ENCODE assay signal across 9 cellular contexts in the genomic region with DNA sequence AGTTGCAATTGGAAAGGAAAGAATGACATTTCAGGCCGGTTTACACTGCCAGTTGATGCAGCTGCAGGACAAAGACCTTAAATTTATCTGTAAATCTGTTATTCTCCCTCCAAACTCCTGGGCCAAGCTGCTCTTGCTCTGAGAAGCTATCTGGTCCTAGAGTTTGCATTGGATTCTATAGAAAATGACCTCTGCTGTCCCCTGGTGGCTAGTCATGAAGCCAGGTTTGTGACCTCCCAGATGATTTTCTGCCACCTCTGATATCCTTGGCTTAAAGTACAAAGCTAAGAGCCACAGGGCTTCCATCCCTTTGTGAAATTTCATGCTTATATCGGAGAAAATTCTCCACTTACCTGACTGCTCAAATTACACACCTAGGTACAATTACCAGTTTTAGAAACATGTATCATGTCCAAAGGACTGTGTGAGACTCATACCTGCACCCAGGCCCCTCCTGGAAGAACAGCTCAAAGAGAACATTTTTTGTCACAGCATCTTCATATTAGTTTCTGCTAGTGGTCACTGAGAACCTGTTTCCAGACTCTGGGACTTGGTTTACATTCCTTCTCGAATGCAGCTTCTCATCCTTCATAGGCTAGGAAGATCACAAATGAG. TPM values are rescaled to one million over a fixed set of nuclear protein-coding genes. Genes with fewer than 3 reads are reported as not detected.
DNase-seq lines count a peak whose midpoint lies in the region; ATAC-seq, FAIRE-seq and TF ChIP-seq lines count a peak whose summit lies in the region.
"Had no signal": no experiment of that assay in that cellular context is flagged by ENCODE, and none has a peak within 500 bp of the region (broad histone marks: within the 10 kb centered on the region; RNA-seq: fewer than 3 reads in every experiment).

No MANE protein-coding gene starts in this region.

- TF ChIP-seq POLR2A in body of pancreas (IDR thresholded peaks at IDR 0.05) = no peak

- FAIRE-seq in keratinocyte (lab: Jason Lieb, UNC) = no peak

- TF ChIP-seq CTCF in RWPE2 (IDR thresholded peaks at IDR 0.05; ENCODE audit: poor library complexity, severe bottlenecking) (peak; percentile 87), body of pancreas (IDR thresholded peaks at IDR 0.05) (peak; percentile 73 to 89 (median 86)), keratinocyte (optimal IDR thresholded peaks at IDR 0.05 in 1 of 3, IDR thresholded peaks at IDR 0.05 in 1 of 3, conservative IDR thresholded peaks at IDR 0.05 in 1 of 3; ENCODE audit: extremely low read depth in 1 of 3, insufficient read depth in 2 of 3, low read length in 3 of 3) (peak; percentile 61 to 88 (median 66))

- no peak overlapping the region for H2AFZ ChIP-seq in keratinocyte (ENCODE audit: control insufficient read depth, low read length)

- dilution Hi-C loops in keratinocyte (cut with MboI; ENCODE audit: extremely low pct_ligation_motif_present, low sequenced_read_pairs) = no loop called here

- DNase-seq in DMS53 treated with DMSO at 0.1 percent for 48 hours (lab: John Stamatoyannopoulos, UW; ENCODE audit: unreplicated experiment) = peak; percentile 67
- peak; percentile 42 for DNase-seq in HT1080 (ENCODE audit: low read depth)
- DNase-seq in RWPE2 (ENCODE audit: low spot score) = no peak
- DNase-seq in body of pancreas = peak; percentile 42 to 62 (median 54)
- no peak for DNase-seq in keratinocyte (ENCODE audit: low read depth, low spot score)
- DNase-seq in stimulated activated CD8-positive, alpha-beta memory T cell treated with anti-CD3 and anti-CD28 coated beads, Interleukin-4, amount 100 ng/mL, for 48 hours = peak; percentile 46

- WGBS in body of pancreas, 2 donors = 24 to 25% methylated on average over 3 of the region's 3 CpGs

- no peak overlapping the region for H3K4me2 ChIP-seq in keratinocyte (ENCODE audit: control insufficient read depth, extremely low read depth, insufficient read depth, low read depth, low read length)

- no peaks in the 10 kb centered on the region for H3K79me2 ChIP-seq in keratinocyte (ENCODE audit: control insufficient read depth, insufficient read depth, low read length)

- no peak overlapping the region for H3K9ac ChIP-seq in keratinocyte (ENCODE audit: control insufficient read depth, extremely low read depth, insufficient read depth, low read length)

- no peak overlapping the region for H3K4me3 ChIP-seq in RWPE2 (ENCODE audit: severe bottlenecking)
- no peak overlapping the region for H3K4me3 ChIP-seq in body of pancreas
- no peak overlapping the region for H3K4me3 ChIP-seq in keratinocyte (ENCODE audit: control insufficient read depth in 2 of 3, extremely low read depth in 1 of 3, insufficient read depth in 2 of 3, low read depth in 1 of 3, low read length in 3 of 3)

- intact Hi-C loops in body of pancreas (cut with DNase I) = loop anchor here (5.0 kb wide), 1 partner anchor 103 kb away; no protein-coding TSS in a partner anchor

- no peaks in the 10 kb centered on the region for H3K36me3 ChIP-seq in RWPE2 (ENCODE audit: low read depth)
- H3K36me3 ChIP-seq in body of pancreas (replicated peaks in 1 of 2; ENCODE audit: insufficient read depth in 1 of 2, low read depth in 2 of 2) = no peaks in the 10 kb centered on the region
- no peaks in the 10 kb centered on the region for H3K36me3 ChIP-seq in keratinocyte (ENCODE audit: control insufficient read depth in 2 of 2, extremely low read depth in 1 of 2, insufficient read depth in 2 of 2, low read length in 2 of 2)

- H3K9me3 ChIP-seq in RWPE2 (ENCODE audit: severe bottlenecking) = no peaks in the 10 kb centered on the region
- H3K9me3 ChIP-seq in body of pancreas = no peaks in the 10 kb centered on the region
- no peaks in the 10 kb centered on the region for H3K9me3 ChIP-seq in keratinocyte (ENCODE audit: control insufficient read depth, low read depth, low read length)

- H3K27ac ChIP-seq in RWPE2 (ENCODE audit: poor library complexity, severe bottlenecking) (no peak overlapping the region), body of pancreas (no peak overlapping the region), keratinocyte (ENCODE audit: control insufficient read depth, insufficient read depth, low read length) (no peak overlapping the region)

- H3K4me1 ChIP-seq in RWPE2 (ENCODE audit: insufficient read depth, poor library complexity, severe bottlenecking) (no peaks in the 10 kb centered on the region), body of pancreas (no peaks in the 10 kb centered on the region), keratinocyte (ENCODE audit: control insufficient read depth, extremely low read depth, insufficient read depth, low read length) (no peaks in the 10 kb centered on the region)

- ATAC-seq in RWPE2 (ENCODE audit: low read depth) = peak; percentile 64; the same call in 2 of the 3 replicates
- ATAC-seq in body of pancreas = peak; percentile 52
- ATAC-seq in HG02623 (IDR thresholded peaks at IDR 0.05; ENCODE audit: unreplicated experiment) = no peak
- ATAC-seq in GM19452 (IDR thresholded peaks at IDR 0.05; ENCODE audit: unreplicated experiment) = no peak

- H4K20me1 ChIP-seq in keratinocyte (ENCODE audit: control insufficient read depth, extremely low read depth, insufficient read depth, low read length) = no peaks in the 10 kb centered on the region

- no peaks in the 10 kb centered on the region for H3K9me1 ChIP-seq in keratinocyte (ENCODE audit: control insufficient read depth, extremely low read depth, insufficient read depth, low read length)

- H3K27me3 ChIP-seq in RWPE2 (ENCODE audit: insufficient read depth, poor library complexity, severe bottlenecking) (peaks cover 24% of the 10 kb centered on the region), body of pancreas (no peaks in the 10 kb centered on the region), keratinocyte (ENCODE audit: control insufficient read depth, extremely low read depth, insufficient read depth, low read length) (peaks cover 5% of the 10 kb centered on the region)

RNA-seq across cellular contexts. Expression of a gene that starts 28.9 kb away (rescaled TPM):
- total RNA-seq in HT1080 (2014; rRNA removed; shearing (Covaris generic)) = 61.8 and 77.7 TPM in 2 replicates
- polyA plus RNA-seq in HT1080 (2015; cell fraction: cytosol; rRNA removed) = 28.9 and 30.4 TPM in 2 replicates
- polyA plus RNA-seq in HT1080 (2015; cell fraction: nucleus; rRNA removed) = 8.4 and 9.3 TPM in 2 replicates
- 1 to 10 TPM; 5.6 to 8.0 TPM for total RNA-seq in body of pancreas
- 9.3 to 17.5 TPM (median 13.6 TPM) in 3 replicates for polyA plus RNA-seq in keratinocyte
- 3.1 TPM for polyA plus RNA-seq in keratinocyte (2011; ENCODE audit: low read depth)
- polyA plus RNA-seq in keratinocyte (2011; cell fraction: cytosol; rRNA removed) = 8.9 and 14.8 TPM in 2 replicates
- polyA plus RNA-seq in keratinocyte (2011; cell fraction: nucleus; rRNA removed) = 3.7 and 5.8 TPM in 2 replicates
- 15.7 and 21.5 TPM in 2 replicates for polyA plus RNA-seq in keratinocyte (2012; ENCODE audit: low replicate concordance)
- 2.3 to 6.7 TPM (median 4.0 TPM) in 3 replicates for polyA minus RNA-seq in keratinocyte
- polyA minus RNA-seq in keratinocyte (2011; cell fraction: cytosol; rRNA and poly(A)+ RNA removed) = 11.3 TPM
- 2.9 and 3.4 TPM in 2 replicates for polyA minus RNA-seq in keratinocyte (2011; cell fraction: nucleus; rRNA and poly(A)+ RNA removed)

RNA-seq across cellular contexts. Expression of a gene that starts 46.4 kb away (rescaled TPM):
- total RNA-seq in HT1080 (2014; rRNA removed; shearing (Covaris generic)) = not detected in 2 replicates
- not detected in 2 replicates for polyA plus RNA-seq in HT1080 (2015; cell fraction: cytosol; rRNA removed)
- not detected in 2 replicates for polyA plus RNA-seq in HT1080 (2015; cell fraction: nucleus; rRNA removed)
- not detected for total RNA-seq in body of pancreas
- not detected in 3 replicates for polyA plus RNA-seq in keratinocyte
- not detected for polyA plus RNA-seq in keratinocyte (2011; ENCODE audit: low read depth)
- not detected in 2 replicates for polyA plus RNA-seq in keratinocyte (2011; cell fraction: cytosol; rRNA removed)
- polyA plus RNA-seq in keratinocyte (2011; cell fraction: nucleus; rRNA removed) = not detected in 2 replicates
- not detected in 2 replicates for polyA plus RNA-seq in keratinocyte (2012; ENCODE audit: low replicate concordance)
- polyA minus RNA-seq in keratinocyte = not detected in 3 replicates
- not detected for polyA minus RNA-seq in keratinocyte (2011; cell fraction: cytosol; rRNA and poly(A)+ RNA removed)
- not detected in 2 replicates for polyA minus RNA-seq in keratinocyte (2011; cell fraction: nucleus; rRNA and poly(A)+ RNA removed)
- total RNA-seq: T-helper 1 cell treated with Interleukin-12 subunit alpha and Interleukin-12 subunit beta and Interleukin-4 antibody, amounts not matched to agents 30 ng/mL and 1 ng/mL, for 36 hours had no signal

RNA-seq across cellular contexts. Expression of a gene that starts 54.7 kb away (rescaled TPM):
- 13.3 and 20.3 TPM in 2 replicates for total RNA-seq in HT1080 (2014; rRNA removed; shearing (Covaris generic))
- polyA plus RNA-seq in HT1080 (2015; cell fraction: cytosol; rRNA removed) = 27.1 and 29.4 TPM in 2 replicates
- 26.3 and 28.6 TPM in 2 replicates for polyA plus RNA-seq in HT1080 (2015; cell fraction: nucleus; rRNA removed)
- total RNA-seq in body of pancreas = 10 to 100 TPM; 22.8 to 24.1 TPM
- polyA plus RNA-seq in keratinocyte = 5.3 to 17.7 TPM (median 10.9 TPM) in 3 replicates
- polyA plus RNA-seq in keratinocyte (2011; ENCODE audit: low read depth) = 16.3 TPM
- 5.4 and 6.8 TPM in 2 replicates for polyA plus RNA-seq in keratinocyte (2011; cell fraction: cytosol; rRNA removed)
- polyA plus RNA-seq in keratinocyte (2011; cell fraction: nucleus; rRNA removed) = 10.9 and 16.6 TPM in 2 replicates
- polyA plus RNA-seq in keratinocyte (2012; ENCODE audit: low replicate concordance) = 14.0 and 15.6 TPM in 2 replicates
- 2.5 to 17.6 TPM (median 15.4 TPM) in 3 replicates for polyA minus RNA-seq in keratinocyte
- 17.5 TPM for polyA minus RNA-seq in keratinocyte (2011; cell fraction: cytosol; rRNA and poly(A)+ RNA removed)
- polyA minus RNA-seq in keratinocyte (2011; cell fraction: nucleus; rRNA and poly(A)+ RNA removed) = 5.6 and 34.1 TPM in 2 replicates

Comparison
In these comparisons a context has a peak if more than half of its experiments do, and no peak if none do; other contexts are left out.
1. DNase-seq: peak in DMS53 treated with DMSO at 0.1 percent for 48 hours (single experiment), HT1080 (single experiment), body of pancreas (4 of 4) and stimulated activated CD8-positive, alpha-beta memory T cell treated with anti-CD3 and anti-CD28 coated beads, Interleukin-4, amount 100 ng/mL, for 48 hours (single experiment); none in RWPE2 (single experiment) and keratinocyte (single experiment).
2. ATAC-seq: peak in RWPE2 (single experiment) and body of pancreas (single experiment); none in HG02623 (single experiment) and GM19452 (single experiment).
3. Peak in every context shown above with its lines, with median percentiles within 50 percentile points of each other: CTCF ChIP-seq.